Comparison of ENCODE assay signal across 15 cellular contexts in the genomic region with DNA sequence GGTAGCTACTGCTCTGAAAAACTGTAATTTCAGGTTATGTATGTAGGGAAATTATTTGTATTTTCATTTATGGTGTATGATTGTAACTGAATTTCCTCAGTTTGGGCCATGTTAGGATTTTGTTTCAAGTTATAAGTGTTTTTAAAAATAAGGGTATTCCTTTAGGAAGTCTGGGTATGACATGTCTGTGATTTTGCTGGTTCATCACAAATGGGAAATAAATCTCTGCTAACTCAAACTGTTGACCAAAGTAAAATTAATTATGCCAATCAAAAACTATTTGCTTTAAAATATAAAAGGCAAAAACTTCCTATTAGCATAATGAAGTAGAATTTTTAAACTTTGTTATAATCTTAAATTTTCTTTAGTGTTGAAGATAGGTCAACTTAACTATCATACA. TPM values are rescaled to one million over a fixed set of nuclear protein-coding genes. Genes with fewer than 3 reads are reported as not detected.
DNase-seq lines count a peak whose midpoint lies in the region; ATAC-seq and TF ChIP-seq lines count a peak whose summit lies in the region.
"Had no signal": no experiment of that assay in that cellular context is flagged by ENCODE, and none has a peak within 500 bp of the region (broad histone marks: within the 10 kb centered on the region; RNA-seq: fewer than 3 reads in every experiment).

No MANE protein-coding gene starts in this region.

- H3F3A ChIP-seq in OCI-LY1 (ENCODE audit: insufficient read depth, low read length), result no peaks in the 10 kb centered on the region

- H3K36me3 ChIP-seq in OCI-LY1 (ENCODE audit: insufficient read depth, low read length), result peaks cover 73% of the 10 kb centered on the region
- H3K36me3 ChIP-seq in fibroblast of lung (ENCODE audit: control insufficient read depth, insufficient read depth, low read length), result no peaks in the 10 kb centered on the region
- no peaks in the 10 kb centered on the region for H3K36me3 ChIP-seq in subcutaneous abdominal adipose tissue (ENCODE audit: control insufficient read depth in 5 of 5, insufficient read depth in 5 of 5, low read length in 5 of 5)
- H3K36me3 ChIP-seq in Caco-2 (ENCODE audit: control insufficient read depth, insufficient read depth, low read length), result no peaks in the 10 kb centered on the region

- H3K27ac Mint-ChIP-seq in activated naive CD4-positive, alpha-beta T cell treated with anti-CD3 and anti-CD28 coated beads, Interleukin-2, amount 50 U/mL, for 24 hours, result no peak overlapping the region
- H3K27ac Mint-ChIP-seq in Caco-2 (ENCODE audit: unreplicated experiment), result no peak overlapping the region
- H3K27ac Mint-ChIP-seq: activated CD8-positive, alpha-beta memory T cell treated with anti-CD3 and anti-CD28 coated beads, Interleukin-2, amount 10 ng/mL, durations not matched to agents 7 days and 5 days had no signal

- H2AFZ ChIP-seq in OCI-LY1 (ENCODE audit: low read length) (no peak overlapping the region), fibroblast of lung (ENCODE audit: low read length) (no peak overlapping the region)

- H3K9me3 ChIP-seq in OCI-LY1 (ENCODE audit: low read length) (no peaks in the 10 kb centered on the region), fibroblast of lung (ENCODE audit: control insufficient read depth, insufficient read depth, low read depth, low read length) (no peaks in the 10 kb centered on the region), subcutaneous abdominal adipose tissue (ENCODE audit: control insufficient read depth in 5 of 5, low read length in 5 of 5) (no peaks in the 10 kb centered on the region), Caco-2 (no peaks in the 10 kb centered on the region)

- BruUV-seq in Caco-2 (replicated peaks; lab: Mats Ljungman, UMichigan), result no TSS peak

- POLR2A ChIA-PET in Caco-2 (lab: Charles Lee), result no interaction called here

- H4K20me1 ChIP-seq in OCI-LY1 (ENCODE audit: insufficient read depth, low read length) (no peaks in the 10 kb centered on the region), fibroblast of lung (ENCODE audit: control insufficient read depth, extremely low read depth, insufficient read depth, low read length) (peaks cover 10% of the 10 kb centered on the region)

- TF ChIP-seq CTCF in OCI-LY1 (IDR thresholded peaks at IDR 0.05; ENCODE audit: low read length) (no peak), fibroblast of lung (conservative IDR thresholded peaks at IDR 0.05 in 1 of 2, IDR thresholded peaks at IDR 0.05 in 1 of 2; ENCODE audit: low read depth in 1 of 2, low read length in 2 of 2) (no peak), Caco-2 (IDR thresholded peaks at IDR 0.05; ENCODE audit: insufficient read depth in 1 of 2, low read depth in 1 of 2, low read length in 1 of 2, severe bottlenecking in 1 of 2, unreplicated experiment in 1 of 2) (no peak)

- H3K4me1 ChIP-seq in OCI-LY1 (ENCODE audit: insufficient read depth, low read length, severe bottlenecking), result peaks cover 37% of the 10 kb centered on the region
- peaks cover 7% of the 10 kb centered on the region for H3K4me1 ChIP-seq in fibroblast of lung (ENCODE audit: control insufficient read depth, extremely low read depth, insufficient read depth, low read length)
- H3K4me1 ChIP-seq in subcutaneous abdominal adipose tissue (ENCODE audit: control insufficient read depth in 5 of 5, insufficient read depth in 5 of 5, low read length in 5 of 5), result peaks cover 0 to 77% (median 47%) of the 10 kb centered on the region in 5 donors
- peaks cover 21% of the 10 kb centered on the region; the same call in 1 of the 2 replicates for H3K4me1 ChIP-seq in Caco-2

- peak overlapping the region; percentile 39 for H3K4me2 ChIP-seq in OCI-LY1 (ENCODE audit: low read length)
- peak overlapping the region; percentile 73 for H3K4me2 ChIP-seq in fibroblast of lung (ENCODE audit: extremely low read depth, insufficient read depth, low read length)

- intact Hi-C loops in Caco-2 (cut with micrococcal nuclease; ENCODE audit: unreplicated experiment), result no loop called here

- no peak for DNase-seq in activated naive CD4-positive, alpha-beta T cell treated with anti-CD3 and anti-CD28 coated beads, Interleukin-2, amount 50 U/mL, for 16 hours
- DNase-seq in fibroblast of lung (ENCODE audit: low read depth in 2 of 2) (no peak), Caco-2 (no peak), NAMALWA (ENCODE audit: low spot score) (no peak)
- DNase-seq: activated CD8-positive, alpha-beta memory T cell treated with anti-CD3 and anti-CD28 coated beads, Interleukin-2, amount 10 ng/mL, durations not matched to agents 7 days and 5 days; activated naive CD4-positive, alpha-beta T cell; caudate nucleus; head of caudate nucleus; NCI-H1092 treated with DMSO at 0.1 percent for 48 hours; NCI-H2227 treated with DMSO at 0.1 percent for 48 hours; stimulated activated naive CD4-positive, alpha-beta T cell had no signal

- peaks cover 86% of the 10 kb centered on the region for H3K4me1 Mint-ChIP-seq in activated naive CD4-positive, alpha-beta T cell treated with anti-CD3 and anti-CD28 coated beads, Interleukin-2, amount 50 U/mL, for 24 hours
- peaks cover 13% of the 10 kb centered on the region for H3K4me1 Mint-ChIP-seq in Caco-2 (ENCODE audit: low read depth, unreplicated experiment)

- H3K79me2 ChIP-seq in OCI-LY1 (ENCODE audit: insufficient read depth, low read length) (peaks cover 100% of the 10 kb centered on the region), fibroblast of lung (ENCODE audit: control insufficient read depth, insufficient read depth, low read length) (peaks cover 100% of the 10 kb centered on the region)

- CTCF ChIA-PET in Caco-2 (lab: Charles Lee), result no interaction called here

- no peak overlapping the region for H3K27ac ChIP-seq in OCI-LY1 (ENCODE audit: low read depth, low read length, poor library complexity, severe bottlenecking)
- H3K27ac ChIP-seq in fibroblast of lung (ENCODE audit: insufficient read depth, low read length), result no peak overlapping the region
- peak overlapping the region; percentile 91 for H3K27ac ChIP-seq in subcutaneous abdominal adipose tissue (ENCODE audit: low read depth, low read length)

- H3K27me3 Mint-ChIP-seq in activated naive CD4-positive, alpha-beta T cell treated with anti-CD3 and anti-CD28 coated beads, Interleukin-2, amount 50 U/mL, for 24 hours, result no peaks in the 10 kb centered on the region
- no peaks in the 10 kb centered on the region for H3K27me3 Mint-ChIP-seq in Caco-2 (ENCODE audit: insufficient read depth, unreplicated experiment)
- H3K27me3 Mint-ChIP-seq: activated CD8-positive, alpha-beta memory T cell treated with anti-CD3 and anti-CD28 coated beads, Interleukin-2, amount 10 ng/mL, durations not matched to agents 7 days and 5 days had no signal

- H3K9me3 Mint-ChIP-seq in activated naive CD4-positive, alpha-beta T cell treated with anti-CD3 and anti-CD28 coated beads, Interleukin-2, amount 50 U/mL, for 24 hours, result no peaks in the 10 kb centered on the region
- H3K9me3 Mint-ChIP-seq in Caco-2 (ENCODE audit: unreplicated experiment), result no peaks in the 10 kb centered on the region

- H3K27me3 ChIP-seq in OCI-LY1 (ENCODE audit: insufficient read depth, low read length) (no peaks in the 10 kb centered on the region), fibroblast of lung (ENCODE audit: control insufficient read depth, insufficient read depth, low read length) (no peaks in the 10 kb centered on the region), subcutaneous abdominal adipose tissue (ENCODE audit: control insufficient read depth in 5 of 5, insufficient read depth in 4 of 5, low read length in 5 of 5) (no peaks in the 10 kb centered on the region), Caco-2 (replicated peaks; ENCODE audit: control insufficient read depth, insufficient read depth, low read length) (no peaks in the 10 kb centered on the region)

- H3K4me3 ChIP-seq in OCI-LY1 (ENCODE audit: low read depth, low read length, poor library complexity, severe bottlenecking), result peak overlapping the region; percentile 13
- H3K4me3 ChIP-seq in fibroblast of lung (replicated peaks in 1 of 4; ENCODE audit: control extremely low read depth in 1 of 4, insufficient read depth in 1 of 4, low read depth in 3 of 4, low read length in 4 of 4), result peak overlapping the region in 3 of 4 experiments; percentile 10 to 85 (median 12)
- no peak overlapping the region for H3K4me3 ChIP-seq in subcutaneous abdominal adipose tissue (ENCODE audit: low read depth in 1 of 5, low read length in 5 of 5)
- H3K4me3 ChIP-seq in Caco-2 (ENCODE audit: low read depth, low read length), result no peak overlapping the region

- H3K4me3 Mint-ChIP-seq in activated naive CD4-positive, alpha-beta T cell treated with anti-CD3 and anti-CD28 coated beads, Interleukin-2, amount 50 U/mL, for 24 hours, result peak overlapping the region; percentile 26
- no peak overlapping the region for H3K4me3 Mint-ChIP-seq in Caco-2 (ENCODE audit: unreplicated experiment)
- H3K4me3 Mint-ChIP-seq: activated CD8-positive, alpha-beta memory T cell treated with anti-CD3 and anti-CD28 coated beads, Interleukin-2, amount 10 ng/mL, durations not matched to agents 7 days and 5 days had no signal

- H3K9me2 ChIP-seq in OCI-LY1 (ENCODE audit: low read depth, low read length), result no peaks in the 10 kb centered on the region

- ATAC-seq in HG03135 (IDR thresholded peaks at IDR 0.05; ENCODE audit: unreplicated experiment), result no peak
- ATAC-seq: activated CD8-positive, alpha-beta memory T cell treated with anti-CD3 and anti-CD28 coated beads, Interleukin-2, amount 10 ng/mL, durations not matched to agents 7 days and 5 days had no signal

- no peak overlapping the region for H3K9ac ChIP-seq in OCI-LY1 (ENCODE audit: low read length)
- H3K9ac ChIP-seq in fibroblast of lung (ENCODE audit: insufficient read depth, low read length), result no peak overlapping the region
- peak overlapping the region in 2 of 5 donors; percentile 28 to 46 for H3K9ac ChIP-seq in subcutaneous abdominal adipose tissue (ENCODE audit: low read length in 5 of 5)

- peaks cover 5% of the 10 kb centered on the region for H3K36me3 Mint-ChIP-seq in activated naive CD4-positive, alpha-beta T cell treated with anti-CD3 and anti-CD28 coated beads, Interleukin-2, amount 50 U/mL, for 24 hours
- H3K36me3 Mint-ChIP-seq in Caco-2 (ENCODE audit: insufficient read depth, unreplicated experiment), result no peaks in the 10 kb centered on the region

RNA-seq across cellular contexts. Expression of gene PTEN, which starts 6.7 kb away (rescaled TPM):
- total RNA-seq in fibroblast of lung (200 and 222 TPM in 2 replicates), Caco-2 (2022) (56.3 and 57.1 TPM in 2 replicates)
- polyA plus RNA-seq in fibroblast of lung, result 50.9 and 60.2 TPM in 2 replicates
- polyA plus RNA-seq in fibroblast of lung (2012), result 50.8 and 60.8 TPM in 2 replicates
- 5.8 and 32.6 TPM in 2 replicates for polyA minus RNA-seq in fibroblast of lung (ENCODE audit: low replicate concordance)

RNA-seq across cellular contexts. Expression of gene KLLN, which starts 6.8 kb away (rescaled TPM):
- total RNA-seq in fibroblast of lung (0.51 and 0.66 TPM in 2 replicates), Caco-2 (2022) (1.0 and 1.2 TPM in 2 replicates)
- polyA plus RNA-seq in fibroblast of lung, result 0.49 and 0.54 TPM in 2 replicates
- 0.51 and 0.65 TPM in 2 replicates for polyA plus RNA-seq in fibroblast of lung (2012)
- 2.0 and 3.0 TPM in 2 replicates for polyA minus RNA-seq in fibroblast of lung (ENCODE audit: low replicate concordance)

RNA-seq across cellular contexts. Expression of gene ATAD1, which starts 52.1 kb away (rescaled TPM):
- 32.1 and 34.7 TPM in 2 replicates for total RNA-seq in fibroblast of lung
- polyA plus RNA-seq in fibroblast of lung, result 34.9 and 49.0 TPM in 2 replicates
- polyA plus RNA-seq in fibroblast of lung (2012), result 19.3 and 30.4 TPM in 2 replicates
- polyA minus RNA-seq in fibroblast of lung (ENCODE audit: low replicate concordance), result 2.4 and 5.6 TPM in 2 replicates
- total RNA-seq in Caco-2 (2022), result 48.8 and 51.6 TPM in 2 replicates

Comparison
In these comparisons a context has a peak if more than half of its experiments do, and no peak if none do; other contexts are left out.
1. H3K4me3 ChIP-seq: peak in OCI-LY1 (single experiment) and fibroblast of lung (3 of 4); none in subcutaneous abdominal adipose tissue (0 of 5) and Caco-2 (single experiment).